In genomic region chr6:113767985-113768384, GRCh38 we compare ENCODE assay signal across 10 cellular contexts.
"Had no signal": no experiment of that assay in that cellular context is flagged by ENCODE, and none has a peak within 500 bp of the region (broad histone marks: within the 10 kb centered on the region; RNA-seq: fewer than 3 reads in every experiment).

No MANE protein-coding gene starts in this region.

- FAIRE-seq: HTR-8/SVneo, K562 had no signal

- DNase-seq: GM23248, GOT3, H7, HFFc6, IMR-90, KG1 had no signal

- H3K9me3 Mint-ChIP-seq: HFFc6 had no signal

- H3K9me3 ChIP-seq: HAP-1 had no signal

- H3K9ac ChIP-seq: GM23248 had no signal

- H3K4me3 Mint-ChIP-seq: HFFc6 had no signal

- ATAC-seq: HCT116, K562 had no signal

- H2AFZ ChIP-seq: GM23248 had no signal

- H3K27ac ChIP-seq: GM23248 had no signal

- H3K36me3 ChIP-seq: HAP-1 had no signal

- H3K27ac Mint-ChIP-seq: HFFc6 had no signal

- H3K4me3 ChIP-seq: GM23248, HAP-1, K562 had no signal

- H3K4me1 ChIP-seq: HAP-1 had no signal
